Comparison of ENCODE assay signal across 1 cellular context in the genomic region with DNA sequence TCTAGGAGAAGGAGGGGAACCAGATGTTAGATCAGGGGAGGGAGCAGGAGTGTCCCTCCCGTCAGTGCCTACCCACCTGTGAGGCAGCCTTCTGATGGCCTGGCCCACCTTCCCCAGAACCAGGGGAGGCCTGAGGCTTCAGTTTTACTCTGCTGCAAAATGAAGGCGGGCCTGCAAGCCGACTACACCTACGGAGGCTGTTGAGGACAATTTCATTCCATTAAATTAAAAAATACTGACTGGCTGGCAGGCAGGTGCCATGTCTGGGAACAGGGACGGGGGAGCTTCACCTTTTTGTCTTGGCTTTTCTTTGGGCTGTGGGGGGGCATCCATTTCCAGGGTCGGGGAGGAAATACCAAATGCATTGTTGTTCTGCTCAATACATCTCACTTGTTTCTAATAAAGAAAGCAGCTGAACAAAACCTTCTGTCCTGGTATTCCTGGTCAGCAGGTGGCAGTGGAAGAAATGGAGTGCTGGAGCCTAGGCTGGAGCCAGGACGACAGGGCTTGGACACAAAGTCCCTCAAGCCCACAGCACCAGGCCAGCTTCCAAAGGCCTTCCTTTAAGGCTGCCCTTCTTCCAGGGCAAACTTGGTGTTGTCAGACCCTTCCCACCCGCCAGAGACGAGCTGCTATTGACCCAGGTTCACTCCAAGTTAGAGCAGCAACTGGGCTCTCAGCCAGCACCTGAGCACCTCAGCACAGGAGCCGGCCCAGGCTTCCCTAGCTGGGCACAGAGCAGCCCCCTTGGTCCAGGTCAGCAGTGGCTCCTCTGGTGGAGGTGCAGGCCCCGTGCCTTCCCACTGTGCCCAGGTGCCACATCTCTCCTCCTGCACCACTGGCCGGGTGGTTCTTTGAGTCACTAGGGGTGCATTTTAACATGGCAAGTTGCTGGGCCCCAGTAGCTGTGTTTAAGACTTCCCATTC.
TF ChIP-seq lines count a peak whose summit lies in the region.

No MANE protein-coding gene starts in this region.

TF ChIP-seq in HEK293, 187 proteins besides CTCF, POLR2A, EP300 and RAD21 (continued from another document):
- TF ChIP-seq, protein P1, sequence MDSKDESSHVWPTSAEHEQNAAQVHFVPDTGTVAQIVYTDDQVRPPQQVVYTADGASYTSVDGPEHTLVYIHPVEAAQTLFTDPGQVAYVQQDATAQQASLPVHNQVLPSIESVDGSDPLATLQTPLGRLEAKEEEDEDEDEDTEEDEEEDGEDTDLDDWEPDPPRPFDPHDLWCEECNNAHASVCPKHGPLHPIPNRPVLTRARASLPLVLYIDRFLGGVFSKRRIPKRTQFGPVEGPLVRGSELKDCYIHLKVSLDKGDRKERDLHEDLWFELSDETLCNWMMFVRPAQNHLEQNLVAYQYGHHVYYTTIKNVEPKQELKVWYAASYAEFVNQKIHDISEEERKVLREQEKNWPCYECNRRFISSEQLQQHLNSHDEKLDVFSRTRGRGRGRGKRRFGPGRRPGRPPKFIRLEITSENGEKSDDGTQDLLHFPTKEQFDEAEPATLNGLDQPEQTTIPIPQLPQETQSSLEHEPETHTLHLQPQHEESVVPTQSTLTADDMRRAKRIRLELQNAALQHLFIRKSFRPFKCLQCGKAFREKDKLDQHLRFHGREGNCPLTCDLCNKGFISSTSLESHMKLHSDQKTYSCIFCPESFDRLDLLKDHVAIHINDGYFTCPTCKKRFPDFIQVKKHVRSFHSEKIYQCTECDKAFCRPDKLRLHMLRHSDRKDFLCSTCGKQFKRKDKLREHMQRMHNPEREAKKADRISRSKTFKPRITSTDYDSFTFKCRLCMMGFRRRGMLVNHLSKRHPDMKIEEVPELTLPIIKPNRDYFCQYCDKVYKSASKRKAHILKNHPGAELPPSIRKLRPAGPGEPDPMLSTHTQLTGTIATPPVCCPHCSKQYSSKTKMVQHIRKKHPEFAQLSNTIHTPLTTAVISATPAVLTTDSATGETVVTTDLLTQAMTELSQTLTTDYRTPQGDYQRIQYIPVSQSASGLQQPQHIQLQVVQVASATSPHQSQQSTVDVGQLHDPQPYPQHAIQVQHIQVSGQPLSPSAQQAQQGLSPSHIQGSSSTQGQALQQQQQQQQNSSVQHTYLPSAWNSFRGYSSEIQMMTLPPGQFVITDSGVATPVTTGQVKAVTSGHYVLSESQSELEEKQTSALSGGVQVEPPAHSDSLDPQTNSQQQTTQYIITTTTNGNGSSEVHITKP (tag by site-specific recombination; IDR thresholded peaks at IDR 0.05): peak; percentile 95
- TF ChIP-seq ZIC2 (tag by site-specific recombination; IDR thresholded peaks at IDR 0.05) (no peak), ZFHX2 (tag by site-specific recombination; conservative IDR thresholded peaks at IDR 0.05) (0 out of 2 replicates have a peak, but pooled peaks have one; percentile 9)
- TF ChIP-seq, protein P2, sequence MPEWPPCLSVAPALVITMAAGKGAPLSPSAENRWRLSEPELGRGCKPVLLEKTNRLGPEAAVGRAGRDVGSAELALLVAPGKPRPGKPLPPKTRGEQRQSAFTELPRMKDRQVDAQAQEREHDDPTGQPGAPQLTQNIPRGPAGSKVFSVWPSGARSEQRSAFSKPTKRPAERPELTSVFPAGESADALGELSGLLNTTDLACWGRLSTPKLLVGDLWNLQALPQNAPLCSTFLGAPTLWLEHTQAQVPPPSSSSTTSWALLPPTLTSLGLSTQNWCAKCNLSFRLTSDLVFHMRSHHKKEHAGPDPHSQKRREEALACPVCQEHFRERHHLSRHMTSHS (tag by site-specific recombination; IDR thresholded peaks at IDR 0.05): no peak
